12 cellular contexts compared by ENCODE assay signal in genomic region chr14:63901434-63902085, GRCh38. TPM values are rescaled to one million over a fixed set of nuclear protein-coding genes. Genes with fewer than 3 reads are reported as not detected.
DNase-seq lines count a peak whose midpoint lies in the region; ATAC-seq and TF ChIP-seq lines count a peak whose summit lies in the region.
"Had no signal": no experiment of that assay in that cellular context is flagged by ENCODE, and none has a peak within 500 bp of the region (broad histone marks: within the 10 kb centered on the region; RNA-seq: fewer than 3 reads in every experiment).

No MANE protein-coding gene starts in this region.

- H3K4me1 Mint-ChIP-seq in CD4-positive, alpha-beta memory T cell, result peaks cover 46 to 82% (median 67%) of the 10 kb centered on the region in 4 donors
- H3K4me1 Mint-ChIP-seq in type B pancreatic cell (ENCODE audit: unreplicated experiment), result peaks cover 12% of the 10 kb centered on the region
- peaks cover 5% of the 10 kb centered on the region for H3K4me1 Mint-ChIP-seq in nephron progenitor cell

- TF ChIP-seq CTCF in right lobe of liver (IDR thresholded peaks at IDR 0.05), result no peak
- TF ChIP-seq CTCF in type B pancreatic cell (conservative IDR thresholded peaks at IDR 0.05), result no peak
- TF ChIP-seq CTCF in nephron progenitor cell (IDR thresholded peaks at IDR 0.05), result no peak

- no peak overlapping the region for H3K4me3 ChIP-seq in CD4-positive, alpha-beta memory T cell (ENCODE audit: low read length in 2 of 2)
- no peak overlapping the region for H3K4me3 ChIP-seq in right lobe of liver

- peak overlapping the region; percentile 17 to 79 (median 53) for H3K27ac Mint-ChIP-seq in CD4-positive, alpha-beta memory T cell
- no peak overlapping the region for H3K27ac Mint-ChIP-seq in type B pancreatic cell
- no peak overlapping the region for H3K27ac Mint-ChIP-seq in nephron progenitor cell

- peak in 2 of 5 donors; percentile 6 to 14 for DNase-seq in CD4-positive, alpha-beta memory T cell
- peak; percentile 41 to 49 for DNase-seq in Kasumi-1 (lab: John Stamatoyannopoulos, UW)
- peak; percentile 40 for DNase-seq in astrocyte of the hippocampus (ENCODE audit: low read depth, low spot score)
- no peak for DNase-seq in right lobe of liver
- DNase-seq in type B pancreatic cell (ENCODE audit: extremely low spot score, unreplicated experiment), result no peak
- no peak for DNase-seq in globus pallidus (ENCODE audit: low spot score)
- DNase-seq in nephron progenitor cell, result no peak
- DNase-seq: activated CD4-positive, alpha-beta T cell treated with anti-CD3 and anti-CD28 coated beads for 1 hour; activated naive CD4-positive, alpha-beta T cell; COR-L47 had no signal

- no peaks in the 10 kb centered on the region for H3K9me3 ChIP-seq in CD4-positive, alpha-beta memory T cell (ENCODE audit: control insufficient read depth in 1 of 2, low read length in 2 of 2)
- no peaks in the 10 kb centered on the region for H3K9me3 ChIP-seq in right lobe of liver

- H3K36me3 ChIP-seq in CD4-positive, alpha-beta memory T cell (ENCODE audit: insufficient read depth, low read length), result no peaks in the 10 kb centered on the region
- H3K36me3 ChIP-seq in right lobe of liver, result no peaks in the 10 kb centered on the region

- no peaks in the 10 kb centered on the region for H3K27me3 ChIP-seq in CD4-positive, alpha-beta memory T cell (ENCODE audit: insufficient read depth, low read length)
- H3K27me3 ChIP-seq in right lobe of liver, result no peaks in the 10 kb centered on the region

- WGBS in right lobe of liver (ENCODE audit: insufficient coverage, low coverage, low lambda C conversion rate, missing lambda C conversion rate), result 77% methylated on average over 5 of the region's 5 CpGs

- no peak for TF ChIP-seq POLR2A in right lobe of liver (IDR thresholded peaks at IDR 0.05)

- H3K4me1 ChIP-seq in CD4-positive, alpha-beta memory T cell (ENCODE audit: insufficient read depth, low read length), result peaks cover 63% of the 10 kb centered on the region
- peaks cover 0 to 5% (median under 1%) of the 10 kb centered on the region in 4 donors for H3K4me1 ChIP-seq in right lobe of liver

- H3K9me3 Mint-ChIP-seq in CD4-positive, alpha-beta memory T cell, result peaks cover 0 to 4% (median 0%) of the 10 kb centered on the region in 8 donors
- H3K9me3 Mint-ChIP-seq in type B pancreatic cell, result peaks cover 16% of the 10 kb centered on the region
- H3K9me3 Mint-ChIP-seq in nephron progenitor cell, result peaks cover 36% of the 10 kb centered on the region

- peaks cover 7 to 14% of the 10 kb centered on the region in 2 donors for H3K36me3 Mint-ChIP-seq in CD4-positive, alpha-beta memory T cell
- H3K36me3 Mint-ChIP-seq in type B pancreatic cell (peaks cover 7% of the 10 kb centered on the region), nephron progenitor cell (ENCODE audit: low read depth) (peaks cover 45% of the 10 kb centered on the region)

- POLR2A ChIA-PET in CD4-positive, alpha-beta memory T cell (lab: Charles Lee; ENCODE audit: partially characterized antibody), result interaction anchor here (0.8 to 2.3 kb wide), 5 partner anchors 37 to 49 kb away, joined by 3 to 7 read pairs (median 4); partner anchors contain the start of gene SYNE2

- ATAC-seq in right lobe of liver (peak in 3 of 4 donors; percentile 53 to 67 (median 63)), GM18502 (IDR thresholded peaks at IDR 0.05; ENCODE audit: poor library complexity, unreplicated experiment) (no peak)
- ATAC-seq: Right ventricle myocardium inferior had no signal

- H3K27me3 Mint-ChIP-seq in CD4-positive, alpha-beta memory T cell, result no peaks in the 10 kb centered on the region
- H3K27me3 Mint-ChIP-seq in type B pancreatic cell (no peaks in the 10 kb centered on the region), nephron progenitor cell (ENCODE audit: low read depth, poor library complexity) (no peaks in the 10 kb centered on the region)

- intact Hi-C loops in CD4-positive, alpha-beta memory T cell (cut with micrococcal nuclease), result no loop called here
- intact Hi-C loops in right lobe of liver (cut with DNase I), result no loop called here

- CTCF ChIA-PET in CD4-positive, alpha-beta memory T cell (lab: Charles Lee; ENCODE audit: partially characterized antibody), result interaction anchor here (1.1 to 1.8 kb wide), 3 partner anchors 9 to 38 kb away, joined by 3 to 5 read pairs (median 3); no protein-coding TSS in a partner anchor

- H3K4me3 Mint-ChIP-seq in CD4-positive, alpha-beta memory T cell, result peak overlapping the region in 4 of 8 donors; percentile 40 to 61 (median 52)
- no peak overlapping the region for H3K4me3 Mint-ChIP-seq in type B pancreatic cell
- H3K4me3 Mint-ChIP-seq in nephron progenitor cell, result no peak overlapping the region

- no peak overlapping the region for H3K27ac ChIP-seq in CD4-positive, alpha-beta memory T cell (ENCODE audit: low read depth, low read length)
- no peak overlapping the region for H3K27ac ChIP-seq in right lobe of liver

RNA-seq across cellular contexts. Expression of gene SYNE2, which starts 48.8 kb away (rescaled TPM):
- 100 to 1,000 TPM; 259 to 280 TPM for total RNA-seq in CD4-positive, alpha-beta memory T cell
- 100 to 1,000 TPM in 1 of 2 donors, 10 to 100 TPM in 1; 14.2 to 120 TPM for polyA plus RNA-seq in CD4-positive, alpha-beta memory T cell
- total RNA-seq in right lobe of liver, result 100 to 1,000 TPM in 1 of 6 experiments, 10 to 100 TPM in 5; 34.6 to 118 (median 47.8) TPM
- total RNA-seq in type B pancreatic cell (ENCODE audit: low replicate concordance), result 68.1 and 75.1 TPM in 2 replicates

Comparison
In these comparisons a context has a peak if more than half of its experiments do, and no peak if none do; other contexts are left out.
1. DNase-seq: peak in Kasumi-1 (2 of 2) and astrocyte of the hippocampus (single experiment); none in right lobe of liver (0 of 3), type B pancreatic cell (single experiment), globus pallidus (single experiment) and nephron progenitor cell (single experiment).
2. H3K27ac Mint-ChIP-seq: peak in CD4-positive, alpha-beta memory T cell (7 of 7); none in type B pancreatic cell (single experiment) and nephron progenitor cell (single experiment).